23 cellular contexts compared by ENCODE assay signal in genomic region chr12:84875241-84875640, GRCh38. TPM values are rescaled to one million over a fixed set of nuclear protein-coding genes. Genes with fewer than 3 reads are reported as not detected.
"Had no signal": no experiment of that assay in that cellular context is flagged by ENCODE, and none has a peak within 500 bp of the region (broad histone marks: within the 10 kb centered on the region; RNA-seq: fewer than 3 reads in every experiment).

No MANE protein-coding gene starts in this region.

- H3K36me3 ChIP-seq: heart right ventricle, left ventricle myocardium inferior, spleen, tibial nerve had no signal

- DNase-seq: activated CD4-positive, alpha-beta memory T cell treated with anti-CD3 and anti-CD28 coated beads for 36 hours; activated CD4-positive, alpha-beta T cell treated with anti-CD3 and anti-CD28 coated beads, Interleukin-2, amount 10 ng/mL, durations not matched to agents 24 days and 14 days; activated CD4-positive, CD25-positive, alpha-beta regulatory T cell treated with anti-CD3 and anti-CD28 coated beads, Interleukin-2, amount 50 U/mL, for 72 hours; activated CD8-positive, alpha-beta memory T cell treated with anti-CD3 and anti-CD28 coated beads, Interleukin-2, amount 50 U/mL, for 4 hours; activated effector memory CD4-positive, alpha-beta T cell treated with anti-CD3 and anti-CD28 coated beads, Interleukin-2, amount 50 U/mL, for 16 hours; activated naive CD4-positive, alpha-beta T cell treated with anti-CD3 and anti-CD28 coated beads, Interleukin-2, amount 10 ng/mL, durations not matched to agents 7 days and 5 days; activated naive CD8-positive, alpha-beta T cell treated with anti-CD3 and anti-CD28 coated beads, Interleukin-2, amount 10 ng/mL, durations not matched to agents 7 days and 5 days; activated T-cell treated with anti-CD3 and anti-CD28 coated beads, Interleukin-2, amount 50 U/mL, for 1 hour; endodermal cell; heart right ventricle; left ventricle myocardium inferior; nephron progenitor cell; occipital lobe; psoas muscle; right cardiac atrium; spleen; T-helper 17 cell had no signal

- H3K27ac ChIP-seq: heart right ventricle, left ventricle myocardium inferior, parathyroid adenoma, psoas muscle, spleen, tibial nerve had no signal

- H3K27me3 Mint-ChIP-seq: activated CD4-positive, alpha-beta T cell treated with anti-CD3 and anti-CD28 coated beads, Interleukin-2, amount 10 ng/mL, durations not matched to agents 24 days and 14 days; activated naive CD4-positive, alpha-beta T cell treated with anti-CD3 and anti-CD28 coated beads, Interleukin-2, amount 10 ng/mL, durations not matched to agents 7 days and 5 days; activated naive CD8-positive, alpha-beta T cell treated with anti-CD3 and anti-CD28 coated beads, Interleukin-2, amount 10 ng/mL, durations not matched to agents 7 days and 5 days; dendritic cell treated with granulocyte-macrophage colony-stimulating factor and Interleukin-4, amounts not matched to agents 40 ng/mL and 50 ng/mL, for 4 days; naive B cell had no signal

- H3K9me3 ChIP-seq: heart right ventricle, left ventricle myocardium inferior, psoas muscle, spleen, tibial nerve had no signal

- H3K4me3 ChIP-seq: heart right ventricle, left ventricle myocardium inferior, psoas muscle, spleen, tibial nerve had no signal

- H3K4me1 ChIP-seq: heart right ventricle, left ventricle myocardium inferior, parathyroid adenoma, psoas muscle, spleen, tibial nerve had no signal

- H3K4me1 Mint-ChIP-seq: activated CD4-positive, alpha-beta T cell treated with anti-CD3 and anti-CD28 coated beads, Interleukin-2, amount 10 ng/mL, durations not matched to agents 24 days and 14 days; activated naive CD4-positive, alpha-beta T cell treated with anti-CD3 and anti-CD28 coated beads, Interleukin-2, amount 10 ng/mL, durations not matched to agents 7 days and 5 days; activated naive CD8-positive, alpha-beta T cell treated with anti-CD3 and anti-CD28 coated beads, Interleukin-2, amount 10 ng/mL, durations not matched to agents 7 days and 5 days; endodermal cell; naive B cell; nephron progenitor cell had no signal

- H3K79me2 ChIP-seq: parathyroid adenoma had no signal

- H3K9me3 Mint-ChIP-seq: activated CD4-positive, alpha-beta memory T cell treated with anti-CD3 and anti-CD28 coated beads for 36 hours; activated CD4-positive, alpha-beta T cell treated with anti-CD3 and anti-CD28 coated beads, Interleukin-2, amount 10 ng/mL, durations not matched to agents 24 days and 14 days; activated naive CD4-positive, alpha-beta T cell treated with anti-CD3 and anti-CD28 coated beads, Interleukin-2, amount 10 ng/mL, durations not matched to agents 7 days and 5 days; activated naive CD8-positive, alpha-beta T cell treated with anti-CD3 and anti-CD28 coated beads, Interleukin-2, amount 10 ng/mL, durations not matched to agents 7 days and 5 days; activated T-helper 1 cell treated with anti-CD3 and anti-CD28 coated beads, Interleukin-12 subunit alpha, Interleukin-12 subunit beta, Interleukin-2, Interleukin-4 antibody, amounts not matched to agents 30 ng/mL and 10 ng/mL and 1 ng/mL, durations not matched to agents 14 hours and 24 hours and 36 hours; dendritic cell treated with granulocyte-macrophage colony-stimulating factor and Interleukin-4, amounts not matched to agents 40 ng/mL and 50 ng/mL, for 4 days; endodermal cell; naive B cell; nephron progenitor cell had no signal

- H2AFZ ChIP-seq: parathyroid adenoma had no signal

- H3K4me3 Mint-ChIP-seq: activated CD4-positive, alpha-beta memory T cell treated with anti-CD3 and anti-CD28 coated beads for 36 hours; activated CD4-positive, alpha-beta T cell treated with anti-CD3 and anti-CD28 coated beads, Interleukin-2, amount 10 ng/mL, durations not matched to agents 24 days and 14 days; activated naive CD4-positive, alpha-beta T cell treated with anti-CD3 and anti-CD28 coated beads, Interleukin-2, amount 10 ng/mL, durations not matched to agents 7 days and 5 days; activated naive CD8-positive, alpha-beta T cell treated with anti-CD3 and anti-CD28 coated beads, Interleukin-2, amount 10 ng/mL, durations not matched to agents 7 days and 5 days; activated T-helper 1 cell treated with anti-CD3 and anti-CD28 coated beads, Interleukin-12 subunit alpha, Interleukin-12 subunit beta, Interleukin-2, Interleukin-4 antibody, amounts not matched to agents 30 ng/mL and 10 ng/mL and 1 ng/mL, durations not matched to agents 14 hours and 24 hours and 36 hours; dendritic cell treated with granulocyte-macrophage colony-stimulating factor and Interleukin-4, amounts not matched to agents 40 ng/mL and 50 ng/mL, for 4 days; endodermal cell; naive B cell; nephron progenitor cell; T-helper 17 cell had no signal

- H3K9ac ChIP-seq: parathyroid adenoma had no signal

- H3K27ac Mint-ChIP-seq: activated CD4-positive, alpha-beta memory T cell treated with anti-CD3 and anti-CD28 coated beads for 36 hours; activated CD4-positive, alpha-beta T cell treated with anti-CD3 and anti-CD28 coated beads, Interleukin-2, amount 10 ng/mL, durations not matched to agents 24 days and 14 days; activated naive CD4-positive, alpha-beta T cell treated with anti-CD3 and anti-CD28 coated beads, Interleukin-2, amount 10 ng/mL, durations not matched to agents 7 days and 5 days; activated naive CD8-positive, alpha-beta T cell treated with anti-CD3 and anti-CD28 coated beads, Interleukin-2, amount 10 ng/mL, durations not matched to agents 7 days and 5 days; activated T-helper 1 cell treated with anti-CD3 and anti-CD28 coated beads, Interleukin-12 subunit alpha, Interleukin-12 subunit beta, Interleukin-2, Interleukin-4 antibody, amounts not matched to agents 30 ng/mL and 10 ng/mL and 1 ng/mL, durations not matched to agents 14 hours and 24 hours and 36 hours; dendritic cell treated with granulocyte-macrophage colony-stimulating factor and Interleukin-4, amounts not matched to agents 40 ng/mL and 50 ng/mL, for 4 days; endodermal cell; naive B cell; nephron progenitor cell; T-helper 17 cell had no signal

- H3K27me3 ChIP-seq: spleen, tibial nerve had no signal

- H3K36me3 Mint-ChIP-seq: activated CD4-positive, alpha-beta memory T cell treated with anti-CD3 and anti-CD28 coated beads for 36 hours; activated naive CD4-positive, alpha-beta T cell treated with anti-CD3 and anti-CD28 coated beads, Interleukin-2, amount 10 ng/mL, durations not matched to agents 7 days and 5 days; activated naive CD8-positive, alpha-beta T cell treated with anti-CD3 and anti-CD28 coated beads, Interleukin-2, amount 10 ng/mL, durations not matched to agents 7 days and 5 days; naive B cell had no signal

RNA-seq across cellular contexts. Expression of gene SLC6A15, which starts 37.4 kb away (rescaled TPM):
- total RNA-seq: activated CD4-positive, alpha-beta T cell treated with anti-CD3 and anti-CD28 coated beads, Interleukin-2, amount 10 ng/mL, durations not matched to agents 24 days and 14 days; activated CD8-positive, alpha-beta memory T cell treated with anti-CD3 and anti-CD28 coated beads for 36 hours; activated naive CD8-positive, alpha-beta T cell treated with anti-CD3 and anti-CD28 coated beads, Interleukin-2, amount 10 ng/mL, durations not matched to agents 7 days and 5 days; activated T-helper 1 cell treated with anti-CD3 and anti-CD28 coated beads, Interleukin-12 subunit alpha, Interleukin-12 subunit beta, Interleukin-2, Interleukin-4 antibody, amounts not matched to agents 30 ng/mL and 10 ng/mL and 1 ng/mL, durations not matched to agents 14 hours and 24 hours and 36 hours; heart right ventricle; left ventricle myocardium inferior; right cardiac atrium had no signal
- polyA plus RNA-seq: heart right ventricle had no signal
